12 cellular contexts compared by ENCODE assay signal in genomic region chr7:139739863-139740597, GRCh38. TPM values are rescaled to one million over a fixed set of nuclear protein-coding genes. Genes with fewer than 3 reads are reported as not detected.
A peak's percentile ranks its signal among the peaks of the same experiment; 100 is the strongest.
DNase-seq lines count a peak whose midpoint lies in the region; ATAC-seq and TF ChIP-seq lines count a peak whose summit lies in the region.
"Had no signal": no experiment of that assay in that cellular context is flagged by ENCODE, and none has a peak within 500 bp of the region (broad histone marks: within the 10 kb centered on the region; RNA-seq: fewer than 3 reads in every experiment).

No MANE protein-coding gene starts in this region.

- H2BK120ac ChIP-seq in trophoblast cell (ENCODE audit: insufficient read depth, low read length, poor library complexity): no peak overlapping the region

- H3K9ac ChIP-seq in mucosa of rectum (ENCODE audit: low read depth in 1 of 2, low read length in 2 of 2) (no peak overlapping the region), trophoblast cell (ENCODE audit: low read length) (no peak overlapping the region)

- no peak overlapping the region for H3K18ac ChIP-seq in trophoblast cell (ENCODE audit: low read length)

- no CpG with 5 or more reads among the region's 17 CpGs for WGBS in trophoblast cell (ENCODE audit: extremely low coverage, insufficient coverage, insufficient read length)

- H3K27me3 ChIP-seq in dorsolateral prefrontal cortex (no peaks in the 10 kb centered on the region), mucosa of rectum (ENCODE audit: control insufficient read depth in 2 of 2, insufficient read depth in 2 of 2, low read length in 2 of 2) (no peaks in the 10 kb centered on the region), trophoblast cell (ENCODE audit: insufficient read depth, low read length) (no peaks in the 10 kb centered on the region)

- no peak overlapping the region for H3K23ac ChIP-seq in trophoblast cell (ENCODE audit: low read length)

- H3K4me1 ChIP-seq in mucosa of rectum (ENCODE audit: control insufficient read depth in 2 of 2, insufficient read depth in 2 of 2, low read length in 2 of 2) (peaks cover 26 to 42% of the 10 kb centered on the region in 2 donors), trophoblast cell (ENCODE audit: control insufficient read depth in 1 of 2, insufficient read depth in 2 of 2, low read length in 2 of 2) (no peaks in the 10 kb centered on the region)

- H3K9me3 ChIP-seq in mucosa of rectum (ENCODE audit: control insufficient read depth in 2 of 2, low read length in 2 of 2): no peaks in the 10 kb centered on the region
- no peaks in the 10 kb centered on the region for H3K9me3 ChIP-seq in trophoblast cell (ENCODE audit: insufficient read depth, low read depth, low read length)

- peak overlapping the region in 28 of 59 donors; percentile 1 to 39 (median 14) for H3K4me3 ChIP-seq in dorsolateral prefrontal cortex
- peak overlapping the region in 1 of 2 donors; percentile 9 for H3K4me3 ChIP-seq in mucosa of rectum (ENCODE audit: low read length in 2 of 2)
- H3K4me3 ChIP-seq in trophoblast cell (ENCODE audit: low read depth, low read length): no peak overlapping the region
- H3K4me3 ChIP-seq: GM23338 had no signal

- peaks cover 0 to 2% of the 10 kb centered on the region in 2 donors for H3K36me3 ChIP-seq in mucosa of rectum (ENCODE audit: control insufficient read depth in 2 of 2, insufficient read depth in 2 of 2, low read length in 2 of 2)
- H3K36me3 ChIP-seq in trophoblast cell (ENCODE audit: control insufficient read depth in 1 of 2, insufficient read depth in 2 of 2, low read length in 2 of 2): no peaks in the 10 kb centered on the region

- H3K79me1 ChIP-seq in trophoblast cell (ENCODE audit: low read length): no peaks in the 10 kb centered on the region

- H4K12ac ChIP-seq in trophoblast cell (ENCODE audit: low read depth, low read length): no peak overlapping the region

- no peak overlapping the region for H2AK5ac ChIP-seq in trophoblast cell (ENCODE audit: low read length)

- no peak overlapping the region for H2BK12ac ChIP-seq in trophoblast cell (ENCODE audit: low read length)

- TF ChIP-seq CTCF in C4-2B (conservative IDR thresholded peaks at IDR 0.05) (no peak), dorsolateral prefrontal cortex (IDR thresholded peaks at IDR 0.05 in 54 of 56, conservative IDR thresholded peaks at IDR 0.05 in 2 of 56; ENCODE audit: low read depth in 1 of 56, partially characterized antibody in 56 of 56) (peak in 7 of 56 donors; percentile 7 to 29 (median 11))

- no peak overlapping the region for H3K4me2 ChIP-seq in trophoblast cell (ENCODE audit: low read length)
- H3K4me2 ChIP-seq: GM23338 had no signal

- ATAC-seq in sciatic nerve (no peak), GM21786 (IDR thresholded peaks at IDR 0.05; ENCODE audit: unreplicated experiment) (no peak)
- ATAC-seq: GM23338 had no signal

- no peak overlapping the region for H3K4ac ChIP-seq in trophoblast cell (ENCODE audit: low read depth, low read length)

- no peak overlapping the region for H3K14ac ChIP-seq in trophoblast cell (ENCODE audit: low read length)

- no peak overlapping the region for H4K91ac ChIP-seq in trophoblast cell (ENCODE audit: low read depth, low read length)

- H3K27ac ChIP-seq in C4-2B (peak overlapping the region; percentile 1; the same call in 1 of the 2 replicates), dorsolateral prefrontal cortex (peak overlapping the region; percentile 60 to 99 (median 94)), mucosa of rectum (ENCODE audit: low read depth in 2 of 2, low read length in 2 of 2) (peak overlapping the region; percentile 17 to 35), trophoblast cell (ENCODE audit: low read depth, low read length) (no peak overlapping the region)

- H3K79me2 ChIP-seq in trophoblast cell (ENCODE audit: control insufficient read depth, insufficient read depth, low read length, poor library complexity): no peaks in the 10 kb centered on the region

- no peak overlapping the region for H2BK5ac ChIP-seq in trophoblast cell (ENCODE audit: low read depth, low read length, poor library complexity)

- H4K8ac ChIP-seq in trophoblast cell (ENCODE audit: low read depth, low read length): no peak overlapping the region

- intact Hi-C loops in dorsolateral prefrontal cortex (cut with DNase I): loop anchor here (5.0 kb wide), 2 partner anchors 37 to 93 kb away; partner anchors contain the start of gene HIPK2 (in 2 of the 2)
- intact Hi-C loops in sciatic nerve (cut with DNase I): no loop called here

- H2AFZ ChIP-seq in trophoblast cell (ENCODE audit: insufficient read depth, low read length, poor library complexity): no peak overlapping the region
- H2AFZ ChIP-seq: GM23338 had no signal

- DNase-seq in NCI-H345 (lab: John Stamatoyannopoulos, UW): peak; percentile 87
- DNase-seq in dorsolateral prefrontal cortex: peak; percentile 57 to 92 (median 85)
- DNase-seq in trophoblast cell: no peak
- DNase-seq in sciatic nerve (ENCODE audit: low spot score): no peak
- no peak for DNase-seq in stimulated activated CD4-positive, alpha-beta T cell treated with anti-CD3 and anti-CD28 coated beads, Interleukin-12 subunit alpha, Interleukin-12 subunit beta, amount 100 ng/mL, for 4 hours
- DNase-seq: COR-L47, glutamatergic neuron, NCI-H2227 treated with DMSO at 0.1 percent for 48 hours had no signal

RNA-seq across cellular contexts. Expression of gene HIPK2, which starts 37.8 kb away (rescaled TPM):
- 100 to 1,000 TPM; 106 to 688 (median 242) TPM for total RNA-seq in dorsolateral prefrontal cortex
- polyA plus RNA-seq in trophoblast cell (2013): 6.8 and 8.0 TPM in 2 replicates
- 65.2 TPM for total RNA-seq in sciatic nerve

Comparison
In these comparisons a context has a peak if more than half of its experiments do, and no peak if none do; other contexts are left out.
1. DNase-seq: peak in NCI-H345 (single experiment) and dorsolateral prefrontal cortex (10 of 10); none in trophoblast cell (0 of 2), sciatic nerve (single experiment) and stimulated activated CD4-positive, alpha-beta T cell treated with anti-CD3 and anti-CD28 coated beads, Interleukin-12 subunit alpha, Interleukin-12 subunit beta, amount 100 ng/mL, for 4 hours (single experiment).